Comparison of ENCODE assay signal across 9 cellular contexts in the genomic region with DNA sequence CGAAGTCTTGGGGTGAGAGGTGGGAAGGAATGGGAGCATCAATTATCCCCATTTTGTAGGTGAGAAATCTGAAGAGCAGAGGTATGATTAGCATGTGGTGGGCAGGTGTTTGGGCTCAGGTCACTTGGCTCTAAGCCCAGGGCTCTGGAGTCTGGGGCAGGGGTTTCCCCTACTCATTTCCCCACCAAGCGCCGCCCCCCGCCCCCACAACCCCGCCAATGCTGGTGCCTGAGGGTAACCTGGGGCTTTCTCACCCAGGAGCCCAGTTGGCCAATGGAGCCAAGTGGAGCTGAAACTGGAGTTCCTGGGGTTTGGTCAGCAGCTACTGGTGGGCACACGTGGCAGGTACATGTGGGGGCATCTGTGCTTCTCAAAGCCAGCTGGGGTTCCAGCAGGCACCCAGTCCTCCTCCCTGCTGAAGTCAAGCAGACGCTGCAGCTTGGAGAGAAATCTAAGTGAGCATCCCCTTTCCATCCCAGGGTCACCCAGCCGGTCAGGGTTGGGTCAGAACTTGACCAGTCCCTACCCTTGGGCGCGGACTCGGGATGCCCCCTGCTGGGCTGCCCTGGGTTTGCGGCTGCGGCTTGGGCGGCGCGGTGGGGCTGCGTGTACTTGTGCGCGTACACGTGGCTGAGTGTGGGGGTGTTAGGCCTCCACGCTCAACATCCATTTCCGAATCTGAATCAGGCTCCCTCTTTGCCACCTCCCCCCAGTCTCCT. TPM values are rescaled to one million over a fixed set of nuclear protein-coding genes. Genes with fewer than 3 reads are reported as not detected.
DNase-seq lines count a peak whose midpoint lies in the region; ATAC-seq lines count a peak whose summit lies in the region.
"Had no signal": no experiment of that assay in that cellular context is flagged by ENCODE, and none has a peak within 500 bp of the region (broad histone marks: within the 10 kb centered on the region; RNA-seq: fewer than 3 reads in every experiment).

No MANE protein-coding gene starts in this region.

- H3K4me1 ChIP-seq in iPS-15b (ENCODE audit: control insufficient read depth, insufficient read depth, low read length), result peaks cover 12% of the 10 kb centered on the region
- H3K4me1 ChIP-seq: SJSA1 had no signal

- peak overlapping the region; percentile 7 for H3K27ac Mint-ChIP-seq in activated CD4-positive, alpha-beta T cell treated with anti-CD3 and anti-CD28 coated beads for 36 hours
- no peak overlapping the region for H3K27ac Mint-ChIP-seq in stimulated activated effector memory CD8-positive, alpha-beta T cell treated with anti-CD3 and anti-CD28 coated beads, Interleukin-12 subunit alpha, Interleukin-12 subunit beta, amount 100 ng/mL, for 72 hours

- POLR2A ChIA-PET in activated CD4-positive, alpha-beta T cell treated with anti-CD3 and anti-CD28 coated beads for 36 hours (lab: Charles Lee), result no interaction called here

- no peaks in the 10 kb centered on the region for H3K36me3 Mint-ChIP-seq in activated CD4-positive, alpha-beta T cell treated with anti-CD3 and anti-CD28 coated beads for 36 hours (ENCODE audit: low read depth)
- H3K36me3 Mint-ChIP-seq in stimulated activated effector memory CD8-positive, alpha-beta T cell treated with anti-CD3 and anti-CD28 coated beads, Interleukin-12 subunit alpha, Interleukin-12 subunit beta, amount 100 ng/mL, for 72 hours, result no peaks in the 10 kb centered on the region

- no peak overlapping the region for H3K9ac ChIP-seq in iPS-15b (ENCODE audit: low read depth, low read length)

- intact Hi-C loops in activated CD4-positive, alpha-beta T cell treated with anti-CD3 and anti-CD28 coated beads for 36 hours (cut with DNase I, micrococcal nuclease), result loop anchor here (1.0 to 5.0 kb wide), 3 partner anchors 16 to 99 kb away; no protein-coding TSS in a partner anchor

- H3K27me3 ChIP-seq in iPS-15b (ENCODE audit: control insufficient read depth, insufficient read depth, low read length), result peaks cover 56% of the 10 kb centered on the region

- peaks cover 32% of the 10 kb centered on the region for H3K4me1 Mint-ChIP-seq in activated CD4-positive, alpha-beta T cell treated with anti-CD3 and anti-CD28 coated beads for 36 hours
- H3K4me1 Mint-ChIP-seq in stimulated activated effector memory CD8-positive, alpha-beta T cell treated with anti-CD3 and anti-CD28 coated beads, Interleukin-12 subunit alpha, Interleukin-12 subunit beta, amount 100 ng/mL, for 72 hours, result peaks cover 32% of the 10 kb centered on the region

- no peaks in the 10 kb centered on the region for H3K36me3 ChIP-seq in iPS-15b (ENCODE audit: control insufficient read depth, insufficient read depth, low read length)
- H3K36me3 ChIP-seq: SJSA1 had no signal

- H3K9me3 Mint-ChIP-seq in activated CD4-positive, alpha-beta T cell treated with anti-CD3 and anti-CD28 coated beads for 36 hours (ENCODE audit: low read depth), result no peaks in the 10 kb centered on the region
- H3K9me3 Mint-ChIP-seq in stimulated activated effector memory CD8-positive, alpha-beta T cell treated with anti-CD3 and anti-CD28 coated beads, Interleukin-12 subunit alpha, Interleukin-12 subunit beta, amount 100 ng/mL, for 72 hours, result no peaks in the 10 kb centered on the region

- ATAC-seq in activated CD4-positive, alpha-beta T cell treated with anti-CD3 and anti-CD28 coated beads for 36 hours, result peak; percentile 68
- ATAC-seq in stimulated activated effector memory CD8-positive, alpha-beta T cell treated with anti-CD3 and anti-CD28 coated beads, Interleukin-12 subunit alpha, Interleukin-12 subunit beta, amount 100 ng/mL, for 72 hours, result peak; percentile 71

- H3K4me3 Mint-ChIP-seq in activated CD4-positive, alpha-beta T cell treated with anti-CD3 and anti-CD28 coated beads for 36 hours, result peak overlapping the region; percentile 59
- H3K4me3 Mint-ChIP-seq in stimulated activated effector memory CD8-positive, alpha-beta T cell treated with anti-CD3 and anti-CD28 coated beads, Interleukin-12 subunit alpha, Interleukin-12 subunit beta, amount 100 ng/mL, for 72 hours, result peak overlapping the region; percentile 70

- H3K4me3 ChIP-seq in iPS-15b (ENCODE audit: low read depth, low read length), result peak overlapping the region; percentile 55
- H3K4me3 ChIP-seq: SJSA1 had no signal

- DNase-seq in activated CD4-positive, alpha-beta T cell treated with anti-CD3 and anti-CD28 coated beads for 36 hours, result peak; percentile 83
- DNase-seq in activated CD4-positive, alpha-beta T cell treated with anti-CD3 and anti-CD28 coated beads for 1 hour, result no peak
- DNase-seq in activated CD8-positive, alpha-beta memory T cell treated with anti-CD3 and anti-CD28 coated beads, Interleukin-2, amount 50 U/mL, for 4 hours, result peak; percentile 33
- DNase-seq in stimulated activated effector memory CD8-positive, alpha-beta T cell treated with anti-CD3 and anti-CD28 coated beads, Interleukin-12 subunit alpha, Interleukin-12 subunit beta, amount 100 ng/mL, for 72 hours (ENCODE audit: low spot score in 2 of 2), result peak in 1 of 2 donors; percentile 42
- no peak for DNase-seq in NCI-H1694 (lab: John Stamatoyannopoulos, UW)
- no peak for DNase-seq in NCI-H1436 (lab: John Stamatoyannopoulos, UW)
- DNase-seq in NCI-H345 treated with DMSO at 0.1 percent for 48 hours (lab: John Stamatoyannopoulos, UW; ENCODE audit: unreplicated experiment), result no peak

- peaks cover 56% of the 10 kb centered on the region for H3K27me3 Mint-ChIP-seq in activated CD4-positive, alpha-beta T cell treated with anti-CD3 and anti-CD28 coated beads for 36 hours

- CTCF ChIA-PET in activated CD4-positive, alpha-beta T cell treated with anti-CD3 and anti-CD28 coated beads for 36 hours (lab: Charles Lee), result interaction anchor here (0.6 to 2.3 kb wide), 6 partner anchors 12 to 784 kb away, joined by 3 to 15 read pairs (median 4); no protein-coding TSS in a partner anchor

- H3K9me3 ChIP-seq in iPS-15b (ENCODE audit: control insufficient read depth, insufficient read depth, low read length), result no peaks in the 10 kb centered on the region
- H3K9me3 ChIP-seq: SJSA1 had no signal

RNA-seq across cellular contexts. Expression of gene CHRM1, which starts 1.6 kb away (rescaled TPM):
- not detected for total RNA-seq in activated CD4-positive, alpha-beta T cell treated with anti-CD3 and anti-CD28 coated beads for 36 hours
- total RNA-seq: SJSA1 had no signal

RNA-seq across cellular contexts. Expression of gene SLC3A2, which starts 42.1 kb away (rescaled TPM):
- total RNA-seq in activated CD4-positive, alpha-beta T cell treated with anti-CD3 and anti-CD28 coated beads for 36 hours, result 100 to 1,000 TPM; 401 to 402 TPM

Comparison
In these comparisons a context has a peak if more than half of its experiments do, and no peak if none do; other contexts are left out.
1. DNase-seq: peak in activated CD4-positive, alpha-beta T cell treated with anti-CD3 and anti-CD28 coated beads for 36 hours (single experiment) and activated CD8-positive, alpha-beta memory T cell treated with anti-CD3 and anti-CD28 coated beads, Interleukin-2, amount 50 U/mL, for 4 hours (single experiment); none in activated CD4-positive, alpha-beta T cell treated with anti-CD3 and anti-CD28 coated beads for 1 hour (single experiment), NCI-H1694 (single experiment), NCI-H1436 (single experiment) and NCI-H345 treated with DMSO at 0.1 percent for 48 hours (single experiment).